1 cellular context compared by ENCODE assay signal in genomic region chr19:4227771-4228170, GRCh38.
TF ChIP-seq lines count a peak whose summit lies in the region.

No MANE protein-coding gene starts in this region.

TF ChIP-seq in GM12878, 131 proteins besides CTCF, POLR2A, EP300 and RAD21 (continues in another document):
- TF ChIP-seq HDAC6 (IDR thresholded peaks at IDR 0.05; ENCODE audit: unreplicated experiment) = no peak
- no peak for TF ChIP-seq ASH2L (IDR thresholded peaks at IDR 0.05; ENCODE audit: borderline replicate concordance, low read depth)
- no peak for TF ChIP-seq BHLHE40 (IDR thresholded peaks at IDR 0.05; ENCODE audit: borderline replicate concordance in 1 of 2, low read depth in 2 of 2, low read length in 1 of 2)
- no peak for TF ChIP-seq MEF2A (IDR thresholded peaks at IDR 0.05; ENCODE audit: insufficient read depth, low read depth, low read length)
- TF ChIP-seq, protein P1, sequence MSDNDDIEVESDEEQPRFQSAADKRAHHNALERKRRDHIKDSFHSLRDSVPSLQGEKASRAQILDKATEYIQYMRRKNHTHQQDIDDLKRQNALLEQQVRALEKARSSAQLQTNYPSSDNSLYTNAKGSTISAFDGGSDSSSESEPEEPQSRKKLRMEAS (IDR thresholded peaks at IDR 0.05; ENCODE audit: low read depth, low read length) = no peak
- TF ChIP-seq HDGF (IDR thresholded peaks at IDR 0.05) = peak; percentile 97
- TF ChIP-seq ZNF207 (IDR thresholded peaks at IDR 0.05; ENCODE audit: borderline replicate concordance) = no peak
- TF ChIP-seq, protein P2, sequence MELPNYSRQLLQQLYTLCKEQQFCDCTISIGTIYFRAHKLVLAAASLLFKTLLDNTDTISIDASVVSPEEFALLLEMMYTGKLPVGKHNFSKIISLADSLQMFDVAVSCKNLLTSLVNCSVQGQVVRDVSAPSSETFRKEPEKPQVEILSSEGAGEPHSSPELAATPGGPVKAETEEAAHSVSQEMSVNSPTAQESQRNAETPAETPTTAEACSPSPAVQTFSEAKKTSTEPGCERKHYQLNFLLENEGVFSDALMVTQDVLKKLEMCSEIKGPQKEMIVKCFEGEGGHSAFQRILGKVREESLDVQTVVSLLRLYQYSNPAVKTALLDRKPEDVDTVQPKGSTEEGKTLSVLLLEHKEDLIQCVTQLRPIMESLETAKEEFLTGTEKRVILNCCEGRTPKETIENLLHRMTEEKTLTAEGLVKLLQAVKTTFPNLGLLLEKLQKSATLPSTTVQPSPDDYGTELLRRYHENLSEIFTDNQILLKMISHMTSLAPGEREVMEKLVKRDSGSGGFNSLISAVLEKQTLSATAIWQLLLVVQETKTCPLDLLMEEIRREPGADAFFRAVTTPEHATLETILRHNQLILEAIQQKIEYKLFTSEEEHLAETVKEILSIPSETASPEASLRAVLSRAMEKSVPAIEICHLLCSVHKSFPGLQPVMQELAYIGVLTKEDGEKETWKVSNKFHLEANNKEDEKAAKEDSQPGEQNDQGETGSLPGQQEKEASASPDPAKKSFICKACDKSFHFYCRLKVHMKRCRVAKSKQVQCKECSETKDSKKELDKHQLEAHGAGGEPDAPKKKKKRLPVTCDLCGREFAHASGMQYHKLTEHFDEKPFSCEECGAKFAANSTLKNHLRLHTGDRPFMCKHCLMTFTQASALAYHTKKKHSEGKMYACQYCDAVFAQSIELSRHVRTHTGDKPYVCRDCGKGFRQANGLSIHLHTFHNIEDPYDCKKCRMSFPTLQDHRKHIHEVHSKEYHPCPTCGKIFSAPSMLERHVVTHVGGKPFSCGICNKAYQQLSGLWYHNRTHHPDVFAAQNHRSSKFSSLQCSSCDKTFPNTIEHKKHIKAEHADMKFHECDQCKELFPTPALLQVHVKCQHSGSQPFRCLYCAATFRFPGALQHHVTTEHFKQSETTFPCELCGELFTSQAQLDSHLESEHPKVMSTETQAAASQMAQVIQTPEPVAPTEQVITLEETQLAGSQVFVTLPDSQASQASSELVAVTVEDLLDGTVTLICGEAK (IDR thresholded peaks at IDR 0.05; ENCODE audit: borderline replicate concordance) = no peak
- no peak for TF ChIP-seq RBBP5 (conservative IDR thresholded peaks at IDR 0.05)
- no peak for TF ChIP-seq ZNF622 (IDR thresholded peaks at IDR 0.05)
- no peak for TF ChIP-seq HSF1 (IDR thresholded peaks at IDR 0.05; ENCODE audit: low read depth, low read length)
- TF ChIP-seq SMAD1 (IDR thresholded peaks at IDR 0.05; ENCODE audit: low read depth, partially characterized antibody) = peak; percentile 33
- no peak for TF ChIP-seq NRF1 (conservative IDR thresholded peaks at IDR 0.05; ENCODE audit: low read depth, low read length)
- TF ChIP-seq LARP7 (IDR thresholded peaks at IDR 0.05) = no peak
- TF ChIP-seq IKZF2 (IDR thresholded peaks at IDR 0.05) = peak; percentile 9 to 17; a peak in 2 of 4 replicates
- no peak for TF ChIP-seq BACH1 (IDR thresholded peaks at IDR 0.05; ENCODE audit: borderline replicate concordance)
- TF ChIP-seq, protein P3, sequence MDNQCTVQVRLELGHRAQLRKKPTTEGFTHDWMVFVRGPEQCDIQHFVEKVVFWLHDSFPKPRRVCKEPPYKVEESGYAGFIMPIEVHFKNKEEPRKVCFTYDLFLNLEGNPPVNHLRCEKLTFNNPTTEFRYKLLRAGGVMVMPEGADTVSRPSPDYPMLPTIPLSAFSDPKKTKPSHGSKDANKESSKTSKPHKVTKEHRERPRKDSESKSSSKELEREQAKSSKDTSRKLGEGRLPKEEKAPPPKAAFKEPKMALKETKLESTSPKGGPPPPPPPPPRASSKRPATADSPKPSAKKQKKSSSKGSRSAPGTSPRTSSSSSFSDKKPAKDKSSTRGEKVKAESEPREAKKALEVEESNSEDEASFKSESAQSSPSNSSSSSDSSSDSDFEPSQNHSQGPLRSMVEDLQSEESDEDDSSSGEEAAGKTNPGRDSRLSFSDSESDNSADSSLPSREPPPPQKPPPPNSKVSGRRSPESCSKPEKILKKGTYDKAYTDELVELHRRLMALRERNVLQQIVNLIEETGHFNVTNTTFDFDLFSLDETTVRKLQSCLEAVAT (IDR thresholded peaks at IDR 0.05) = peak; percentile 57
- TF ChIP-seq EGR1 (IDR thresholded peaks at IDR 0.05; ENCODE audit: borderline replicate concordance in 1 of 2, low read depth in 2 of 2, low read length in 2 of 2) = no peak
- TF ChIP-seq, protein P4, sequence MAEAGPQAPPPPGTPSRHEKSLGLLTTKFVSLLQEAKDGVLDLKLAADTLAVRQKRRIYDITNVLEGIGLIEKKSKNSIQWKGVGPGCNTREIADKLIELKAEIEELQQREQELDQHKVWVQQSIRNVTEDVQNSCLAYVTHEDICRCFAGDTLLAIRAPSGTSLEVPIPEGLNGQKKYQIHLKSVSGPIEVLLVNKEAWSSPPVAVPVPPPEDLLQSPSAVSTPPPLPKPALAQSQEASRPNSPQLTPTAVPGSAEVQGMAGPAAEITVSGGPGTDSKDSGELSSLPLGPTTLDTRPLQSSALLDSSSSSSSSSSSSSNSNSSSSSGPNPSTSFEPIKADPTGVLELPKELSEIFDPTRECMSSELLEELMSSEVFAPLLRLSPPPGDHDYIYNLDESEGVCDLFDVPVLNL (IDR thresholded peaks at IDR 0.05; ENCODE audit: low read depth, low read length) = no peak
- TF ChIP-seq, protein P5, sequence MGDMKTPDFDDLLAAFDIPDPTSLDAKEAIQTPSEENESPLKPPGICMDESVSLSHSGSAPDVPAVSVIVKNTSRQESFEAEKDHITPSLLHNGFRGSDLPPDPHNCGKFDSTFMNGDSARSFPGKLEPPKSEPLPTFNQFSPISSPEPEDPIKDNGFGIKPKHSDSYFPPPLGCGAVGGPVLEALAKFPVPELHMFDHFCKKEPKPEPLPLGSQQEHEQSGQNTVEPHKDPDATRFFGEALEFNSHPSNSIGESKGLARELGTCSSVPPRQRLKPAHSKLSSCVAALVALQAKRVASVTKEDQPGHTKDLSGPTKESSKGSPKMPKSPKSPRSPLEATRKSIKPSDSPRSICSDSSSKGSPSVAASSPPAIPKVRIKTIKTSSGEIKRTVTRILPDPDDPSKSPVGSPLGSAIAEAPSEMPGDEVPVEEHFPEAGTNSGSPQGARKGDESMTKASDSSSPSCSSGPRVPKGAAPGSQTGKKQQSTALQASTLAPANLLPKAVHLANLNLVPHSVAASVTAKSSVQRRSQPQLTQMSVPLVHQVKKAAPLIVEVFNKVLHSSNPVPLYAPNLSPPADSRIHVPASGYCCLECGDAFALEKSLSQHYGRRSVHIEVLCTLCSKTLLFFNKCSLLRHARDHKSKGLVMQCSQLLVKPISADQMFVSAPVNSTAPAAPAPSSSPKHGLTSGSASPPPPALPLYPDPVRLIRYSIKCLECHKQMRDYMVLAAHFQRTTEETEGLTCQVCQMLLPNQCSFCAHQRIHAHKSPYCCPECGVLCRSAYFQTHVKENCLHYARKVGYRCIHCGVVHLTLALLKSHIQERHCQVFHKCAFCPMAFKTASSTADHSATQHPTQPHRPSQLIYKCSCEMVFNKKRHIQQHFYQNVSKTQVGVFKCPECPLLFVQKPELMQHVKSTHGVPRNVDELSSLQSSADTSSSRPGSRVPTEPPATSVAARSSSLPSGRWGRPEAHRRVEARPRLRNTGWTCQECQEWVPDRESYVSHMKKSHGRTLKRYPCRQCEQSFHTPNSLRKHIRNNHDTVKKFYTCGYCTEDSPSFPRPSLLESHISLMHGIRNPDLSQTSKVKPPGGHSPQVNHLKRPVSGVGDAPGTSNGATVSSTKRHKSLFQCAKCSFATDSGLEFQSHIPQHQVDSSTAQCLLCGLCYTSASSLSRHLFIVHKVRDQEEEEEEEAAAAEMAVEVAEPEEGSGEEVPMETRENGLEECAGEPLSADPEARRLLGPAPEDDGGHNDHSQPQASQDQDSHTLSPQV (IDR thresholded peaks at IDR 0.05) = no peak
- no peak for TF ChIP-seq RELA (IDR thresholded peaks at IDR 0.05; ENCODE audit: borderline replicate concordance, partially characterized antibody)
- TF ChIP-seq SMAD5 (IDR thresholded peaks at IDR 0.05; ENCODE audit: low read depth) = no peak
- TF ChIP-seq, protein P6, sequence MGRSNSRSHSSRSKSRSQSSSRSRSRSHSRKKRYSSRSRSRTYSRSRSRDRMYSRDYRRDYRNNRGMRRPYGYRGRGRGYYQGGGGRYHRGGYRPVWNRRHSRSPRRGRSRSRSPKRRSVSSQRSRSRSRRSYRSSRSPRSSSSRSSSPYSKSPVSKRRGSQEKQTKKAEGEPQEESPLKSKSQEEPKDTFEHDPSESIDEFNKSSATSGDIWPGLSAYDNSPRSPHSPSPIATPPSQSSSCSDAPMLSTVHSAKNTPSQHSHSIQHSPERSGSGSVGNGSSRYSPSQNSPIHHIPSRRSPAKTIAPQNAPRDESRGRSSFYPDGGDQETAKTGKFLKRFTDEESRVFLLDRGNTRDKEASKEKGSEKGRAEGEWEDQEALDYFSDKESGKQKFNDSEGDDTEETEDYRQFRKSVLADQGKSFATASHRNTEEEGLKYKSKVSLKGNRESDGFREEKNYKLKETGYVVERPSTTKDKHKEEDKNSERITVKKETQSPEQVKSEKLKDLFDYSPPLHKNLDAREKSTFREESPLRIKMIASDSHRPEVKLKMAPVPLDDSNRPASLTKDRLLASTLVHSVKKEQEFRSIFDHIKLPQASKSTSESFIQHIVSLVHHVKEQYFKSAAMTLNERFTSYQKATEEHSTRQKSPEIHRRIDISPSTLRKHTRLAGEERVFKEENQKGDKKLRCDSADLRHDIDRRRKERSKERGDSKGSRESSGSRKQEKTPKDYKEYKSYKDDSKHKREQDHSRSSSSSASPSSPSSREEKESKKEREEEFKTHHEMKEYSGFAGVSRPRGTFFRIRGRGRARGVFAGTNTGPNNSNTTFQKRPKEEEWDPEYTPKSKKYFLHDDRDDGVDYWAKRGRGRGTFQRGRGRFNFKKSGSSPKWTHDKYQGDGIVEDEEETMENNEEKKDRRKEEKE (IDR thresholded peaks at IDR 0.05) = no peak
- TF ChIP-seq EZH2 (IDR thresholded peaks at IDR 0.05; ENCODE audit: borderline replicate concordance, control insufficient read depth, low read depth, low read length) = no peak
- no peak for TF ChIP-seq SKIL (IDR thresholded peaks at IDR 0.05; ENCODE audit: low read depth, poor library complexity, severe bottlenecking)
- TF ChIP-seq USF1 (IDR thresholded peaks at IDR 0.05; ENCODE audit: borderline replicate concordance, extremely low read length, insufficient read depth, low read depth, low read length) = no peak
- TF ChIP-seq EED (IDR thresholded peaks at IDR 0.05; ENCODE audit: low read depth) = no peak
- peak; percentile 86 for TF ChIP-seq YBX1 (IDR thresholded peaks at IDR 0.05)
- no peak for TF ChIP-seq ZNF384 (IDR thresholded peaks at IDR 0.05; ENCODE audit: borderline replicate concordance, low read depth, low read length)
- no peak for TF ChIP-seq NR2C2 (IDR thresholded peaks at IDR 0.05; ENCODE audit: borderline replicate concordance, control insufficient read depth, insufficient read length, low read depth)
- no peak for TF ChIP-seq RFX5 (IDR thresholded peaks at IDR 0.05; ENCODE audit: low read depth, low read length)
- TF ChIP-seq SMARCA5 (IDR thresholded peaks at IDR 0.05) = no peak
- 0 out of 4 replicates have a peak, but pooled peaks of 1 of the 2 experiments have one; percentile 19 for TF ChIP-seq ETV6 (conservative IDR thresholded peaks at IDR 0.05 in 1 of 2, IDR thresholded peaks at IDR 0.05 in 1 of 2; ENCODE audit: borderline replicate concordance in 1 of 2, low read depth in 1 of 2)
- no peak for TF ChIP-seq WRNIP1 (IDR thresholded peaks at IDR 0.05; ENCODE audit: borderline replicate concordance, low read depth, low read length)
- TF ChIP-seq NFYA (IDR thresholded peaks at IDR 0.05; ENCODE audit: borderline replicate concordance, low read depth, low read length) = no peak
- TF ChIP-seq SPI1 (IDR thresholded peaks at IDR 0.05; ENCODE audit: borderline replicate concordance, insufficient read depth, low read depth, low read length) = no peak
- TF ChIP-seq NBN (IDR thresholded peaks at IDR 0.05) = peak; percentile 85
- no peak for TF ChIP-seq FOS (IDR thresholded peaks at IDR 0.05; ENCODE audit: borderline replicate concordance, extremely low read depth, insufficient read length)
- no peak for TF ChIP-seq FOXK2 (IDR thresholded peaks at IDR 0.05)
- TF ChIP-seq POLR2AphosphoS5 (IDR thresholded peaks at IDR 0.05; ENCODE audit: low read length) = no peak
- TF ChIP-seq NR2C1 (IDR thresholded peaks at IDR 0.05) = no peak
- TF ChIP-seq, protein P7, sequence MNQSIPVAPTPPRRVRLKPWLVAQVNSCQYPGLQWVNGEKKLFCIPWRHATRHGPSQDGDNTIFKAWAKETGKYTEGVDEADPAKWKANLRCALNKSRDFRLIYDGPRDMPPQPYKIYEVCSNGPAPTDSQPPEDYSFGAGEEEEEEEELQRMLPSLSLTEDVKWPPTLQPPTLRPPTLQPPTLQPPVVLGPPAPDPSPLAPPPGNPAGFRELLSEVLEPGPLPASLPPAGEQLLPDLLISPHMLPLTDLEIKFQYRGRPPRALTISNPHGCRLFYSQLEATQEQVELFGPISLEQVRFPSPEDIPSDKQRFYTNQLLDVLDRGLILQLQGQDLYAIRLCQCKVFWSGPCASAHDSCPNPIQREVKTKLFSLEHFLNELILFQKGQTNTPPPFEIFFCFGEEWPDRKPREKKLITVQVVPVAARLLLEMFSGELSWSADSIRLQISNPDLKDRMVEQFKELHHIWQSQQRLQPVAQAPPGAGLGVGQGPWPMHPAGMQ (IDR thresholded peaks at IDR 0.05; ENCODE audit: borderline replicate concordance) = no peak
- TF ChIP-seq HDAC2 (IDR thresholded peaks at IDR 0.05) = no peak
- TF ChIP-seq TARDBP (IDR thresholded peaks at IDR 0.05; ENCODE audit: borderline replicate concordance) = no peak
